ENCODE assay signal across 8 cellular contexts in genomic region chr6:36340671-36341454, GRCh38. TPM values are rescaled to one million over a fixed set of nuclear protein-coding genes. Genes with fewer than 3 reads are reported as not detected.
DNase-seq lines count a peak whose midpoint lies in the region; ATAC-seq, FAIRE-seq and TF ChIP-seq lines count a peak whose summit lies in the region.

No MANE protein-coding gene starts in this region.

- peak overlapping the region; percentile 59 for H3K4me3 Mint-ChIP-seq in endodermal cell

- H3K4me1 Mint-ChIP-seq in endodermal cell: peaks cover 7% of the 10 kb centered on the region

- peak overlapping the region; percentile 85 for H3K27ac Mint-ChIP-seq in endodermal cell

- peaks cover 26% of the 10 kb centered on the region for H3K27me3 Mint-ChIP-seq in endodermal cell (ENCODE audit: insufficient read depth)

- H3K27ac ChIP-seq in 22Rv1 (peak overlapping the region; percentile 45; the same call in 1 of the 2 replicates), endodermal cell (ENCODE audit: low read depth, low read length) (no peak overlapping the region), mesodermal cell (ENCODE audit: low read depth, low read length, severe bottlenecking) (peak overlapping the region; percentile 33)

- no peak for ATAC-seq in GM21737 (IDR thresholded peaks at IDR 0.05; ENCODE audit: unreplicated experiment)

- peak; percentile 64 for DNase-seq in GM18507 (ENCODE audit: extremely low spot score, insufficient read length, low read depth)
- DNase-seq in NCI-H510A treated with DMSO at 0.1 percent for 48 hours (lab: John Stamatoyannopoulos, UW): peak; percentile 45
- DNase-seq in activated CD8-positive, alpha-beta memory T cell treated with anti-CD3 and anti-CD28 coated beads for 48 hours (ENCODE audit: low read depth in 2 of 3, low spot score in 2 of 3): peak; percentile 12 to 63 (median 50)
- DNase-seq in endodermal cell: peak; percentile 91
- DNase-seq in stimulated activated CD8-positive, alpha-beta memory T cell treated with anti-CD3 and anti-CD28 coated beads, Interleukin-15, amount 100 ng/mL, for 24 hours (ENCODE audit: low read depth): peak; percentile 59

- H3K9me3 Mint-ChIP-seq in endodermal cell: no peaks in the 10 kb centered on the region

- WGBS in endodermal cell (ENCODE audit: insufficient coverage in 1 of 2, insufficient read length in 1 of 2), 2 experiments: 33 to 35% methylated on average over 26 to 35 of the region's 35 CpGs
- 24 to 34% methylated on average over 24 to 28 of the region's 35 CpGs for WGBS in mesodermal cell (ENCODE audit: insufficient coverage in 2 of 2), 2 experiments

- TF ChIP-seq CTCF in 22Rv1 (IDR thresholded peaks at IDR 0.05): peak; percentile 99
- TF ChIP-seq CTCF in endodermal cell (conservative IDR thresholded peaks at IDR 0.05): peak; percentile 99

- no peaks in the 10 kb centered on the region for H3K36me3 ChIP-seq in endodermal cell (ENCODE audit: control insufficient read depth, insufficient read depth, low read length)
- H3K36me3 ChIP-seq in mesodermal cell (ENCODE audit: control insufficient read depth, insufficient read depth, low read length): no peaks in the 10 kb centered on the region

- peaks cover 20% of the 10 kb centered on the region for H3K27me3 ChIP-seq in endodermal cell (ENCODE audit: control insufficient read depth, insufficient read depth, low read length, poor library complexity, severe bottlenecking)

- H3K9me3 ChIP-seq in endodermal cell (ENCODE audit: control insufficient read depth, low read length) (no peaks in the 10 kb centered on the region), mesodermal cell (ENCODE audit: control insufficient read depth, low read length) (no peaks in the 10 kb centered on the region)

- H3K9ac ChIP-seq in endodermal cell (ENCODE audit: extremely low read depth, low read length, poor library complexity, severe bottlenecking): no peak overlapping the region

- no peaks in the 10 kb centered on the region for H3K36me3 Mint-ChIP-seq in endodermal cell (ENCODE audit: low read depth)

- peak overlapping the region; percentile 19 for H3K4me3 ChIP-seq in endodermal cell (ENCODE audit: low read length)
- no peak overlapping the region for H3K4me3 ChIP-seq in mesodermal cell (ENCODE audit: extremely low read depth, insufficient read depth, low read length, poor library complexity, severe bottlenecking)

- H3K4me1 ChIP-seq in endodermal cell (ENCODE audit: control insufficient read depth, insufficient read depth, low read length): peaks cover 3% of the 10 kb centered on the region
- H3K4me1 ChIP-seq in mesodermal cell (ENCODE audit: control insufficient read depth, insufficient read depth, low read length, poor library complexity, severe bottlenecking): peaks cover 3% of the 10 kb centered on the region

- FAIRE-seq in GM18507 (lab: Jason Lieb, UNC): peak; percentile 76

RNA-seq across cellular contexts. Expression of gene BNIP5, which starts 4.2 kb away (rescaled TPM):
- not detected for total RNA-seq in endodermal cell
- not detected for polyA plus RNA-seq in endodermal cell (2013, experiment 1 of 2)
- 0.08 TPM for polyA plus RNA-seq in endodermal cell (2013, experiment 2 of 2)
- polyA plus RNA-seq in mesodermal cell (2013, experiment 1 of 2): not detected
- not detected for polyA plus RNA-seq in mesodermal cell (2013, experiment 2 of 2)

RNA-seq across cellular contexts. Expression of gene ETV7, which starts 46.6 kb away (rescaled TPM):
- total RNA-seq in endodermal cell: under 1 TPM; 0.42 TPM
- 0.18 TPM for polyA plus RNA-seq in endodermal cell (2013, experiment 1 of 2)
- 0.41 TPM for polyA plus RNA-seq in endodermal cell (2013, experiment 2 of 2)
- not detected for polyA plus RNA-seq in mesodermal cell (2013, experiment 1 of 2)
- polyA plus RNA-seq in mesodermal cell (2013, experiment 2 of 2): not detected
